ENCODE assay signal across 9 cellular contexts in genomic region chr7:620052-620451, GRCh38.
DNase-seq lines count a peak whose midpoint lies in the region; ATAC-seq and TF ChIP-seq lines count a peak whose summit lies in the region.
"Had no signal": no experiment of that assay in that cellular context is flagged by ENCODE, and none has a peak within 500 bp of the region (broad histone marks: within the 10 kb centered on the region; RNA-seq: fewer than 3 reads in every experiment).

No MANE protein-coding gene starts in this region.

- intact Hi-C loops in psoas muscle (cut with DNase I): no loop called here

- peaks cover 26 to 47% of the 10 kb centered on the region in 2 donors for H3K9me3 Mint-ChIP-seq in activated naive CD4-positive, alpha-beta T cell treated with anti-CD3 and anti-CD28 coated beads, Interleukin-2, amount 50 U/mL, for 72 hours

- H3K9me3 ChIP-seq in BLaER1 treated with 17β-estradiol and CSF1 and Interleukin-3, amounts not matched to agents 10 nM and 100 nM (replicated peaks in 1 of 11): peaks cover 38 to 60% (median 49%) of the 10 kb centered on the region in 11 experiments
- H3K9me3 ChIP-seq in psoas muscle: peaks cover 21% of the 10 kb centered on the region
- H3K9me3 ChIP-seq: pancreas had no signal

- no peaks in the 10 kb centered on the region for H3K27me3 ChIP-seq in BLaER1 treated with 17β-estradiol and CSF1 and Interleukin-3, amounts not matched to agents 10 nM and 100 nM
- H3K27me3 ChIP-seq in psoas muscle (ENCODE audit: insufficient read depth in 3 of 3, low read length in 2 of 3): peaks cover 0 to 3% (median 0%) of the 10 kb centered on the region in 3 donors
- H3K27me3 ChIP-seq: pancreas had no signal

- H3K27ac Mint-ChIP-seq in activated naive CD4-positive, alpha-beta T cell treated with anti-CD3 and anti-CD28 coated beads, Interleukin-2, amount 50 U/mL, for 72 hours: peak overlapping the region; percentile 94

- peaks cover 0 to 16% (median 9%) of the 10 kb centered on the region in 11 experiments; a peak in 10 of 22 replicates for H3K36me3 ChIP-seq in BLaER1 treated with 17β-estradiol and CSF1 and Interleukin-3, amounts not matched to agents 10 nM and 100 nM
- H3K36me3 ChIP-seq in psoas muscle (ENCODE audit: insufficient read depth in 1 of 2, low read depth in 1 of 2): no peaks in the 10 kb centered on the region
- H3K36me3 ChIP-seq: pancreas had no signal

- no peak overlapping the region for H3K9ac ChIP-seq in BLaER1 treated with 17β-estradiol and CSF1 and Interleukin-3, amounts not matched to agents 10 nM and 100 nM

- TF ChIP-seq CTCF in psoas muscle (IDR thresholded peaks at IDR 0.05): no peak

- H3K4me2 ChIP-seq in BLaER1 treated with 17β-estradiol and CSF1 and Interleukin-3, amounts not matched to agents 10 nM and 100 nM: peak overlapping the region in 7 of 11 experiments; percentile 5 to 90 (median 78); a peak in 5 of 22 replicates

- H4K20me1 ChIP-seq in BLaER1 treated with 17β-estradiol and CSF1 and Interleukin-3, amounts not matched to agents 10 nM and 100 nM: no peaks in the 10 kb centered on the region

- peak; percentile 61 for DNase-seq in HS-5 (ENCODE audit: low read depth)
- DNase-seq in activated naive CD4-positive, alpha-beta T cell treated with anti-CD3 and anti-CD28 coated beads, Interleukin-2, amount 50 U/mL, for 72 hours (ENCODE audit: low spot score in 2 of 2): no peak
- peak; percentile 39 for DNase-seq in kidney glomerular epithelial cell (lab: John Stamatoyannopoulos, UW)
- DNase-seq in NK-92 (lab: John Stamatoyannopoulos, UW; ENCODE audit: unreplicated experiment): no peak
- no peak for DNase-seq in psoas muscle

- H3K27ac ChIP-seq in BLaER1 treated with 17β-estradiol and CSF1 and Interleukin-3, amounts not matched to agents 10 nM and 100 nM: no peak overlapping the region
- H3K27ac ChIP-seq in psoas muscle: no peak overlapping the region
- H3K27ac ChIP-seq: pancreas had no signal

- ATAC-seq in activated naive CD4-positive, alpha-beta T cell treated with anti-CD3 and anti-CD28 coated beads, Interleukin-2, amount 50 U/mL, for 72 hours: peak; percentile 67 to 82
- ATAC-seq in GM19463 (IDR thresholded peaks at IDR 0.05; ENCODE audit: unreplicated experiment) (no peak), HG02870 (IDR thresholded peaks at IDR 0.05; ENCODE audit: unreplicated experiment) (no peak), psoas muscle (no peak)

- no peak overlapping the region for H3K4me3 ChIP-seq in BLaER1 treated with 17β-estradiol and CSF1 and Interleukin-3, amounts not matched to agents 10 nM and 100 nM
- H3K4me3 ChIP-seq in psoas muscle: no peak overlapping the region
- H3K4me3 ChIP-seq: pancreas had no signal

- 60 to 68% (median 68%) methylated on average over 5 of the region's 5 CpGs for WGBS in psoas muscle, 3 donors

- H3K4me1 ChIP-seq in BLaER1 treated with 17β-estradiol and CSF1 and Interleukin-3, amounts not matched to agents 10 nM and 100 nM: peaks cover 48 to 63% (median 52%) of the 10 kb centered on the region in 10 experiments
- no peaks in the 10 kb centered on the region for H3K4me1 ChIP-seq in psoas muscle
- H3K4me1 ChIP-seq: pancreas had no signal

- H3K36me3 Mint-ChIP-seq in activated naive CD4-positive, alpha-beta T cell treated with anti-CD3 and anti-CD28 coated beads, Interleukin-2, amount 50 U/mL, for 72 hours: peaks cover 64 to 70% of the 10 kb centered on the region in 2 donors

Comparison
In these comparisons a context has a peak if more than half of its experiments do, and no peak if none do; other contexts are left out.
1. DNase-seq: peak in HS-5 (single experiment) and kidney glomerular epithelial cell (single experiment); none in activated naive CD4-positive, alpha-beta T cell treated with anti-CD3 and anti-CD28 coated beads, Interleukin-2, amount 50 U/mL, for 72 hours (0 of 2), NK-92 (single experiment) and psoas muscle (0 of 2).
2. ATAC-seq: peak in activated naive CD4-positive, alpha-beta T cell treated with anti-CD3 and anti-CD28 coated beads, Interleukin-2, amount 50 U/mL, for 72 hours (2 of 2); none in GM19463 (single experiment), HG02870 (single experiment) and psoas muscle (0 of 4).